1 cellular context compared by ENCODE assay signal in genomic region chr22:39939830-39940229, GRCh38.
TF ChIP-seq lines count a peak whose summit lies in the region.

No MANE protein-coding gene starts in this region.

TF ChIP-seq in H1, 55 proteins besides CTCF, POLR2A, EP300 and RAD21:
- TF ChIP-seq RNF2 (IDR thresholded peaks at IDR 0.05; ENCODE audit: borderline replicate concordance, low read depth, low read length, missing control alignments, poor library complexity, severe bottlenecking), result no peak
- TF ChIP-seq GABPA (IDR thresholded peaks at IDR 0.05; ENCODE audit: borderline replicate concordance, insufficient read depth, low read length), result no peak
- TF ChIP-seq HDAC2 (IDR thresholded peaks at IDR 0.05; ENCODE audit: borderline replicate concordance in 1 of 2, low read depth in 2 of 2, low read length in 2 of 2), result no peak
- TF ChIP-seq SIRT6 (IDR thresholded peaks at IDR 0.05; ENCODE audit: low read length), result no peak
- TF ChIP-seq ATF3 (IDR thresholded peaks at IDR 0.05; ENCODE audit: insufficient read depth, low read depth, low read length), result no peak
- no peak for TF ChIP-seq ASH2L (IDR thresholded peaks at IDR 0.05; ENCODE audit: low read length)
- no peak for TF ChIP-seq JUND (IDR thresholded peaks at IDR 0.05; ENCODE audit: low read length)
- TF ChIP-seq CBX5 (IDR thresholded peaks at IDR 0.05; ENCODE audit: low read depth, low read length), result no peak
- TF ChIP-seq SIX5 (IDR thresholded peaks at IDR 0.05; ENCODE audit: low read depth, low read length), result no peak
- no peak for TF ChIP-seq NRF1 (IDR thresholded peaks at IDR 0.05; ENCODE audit: low read depth, low read length)
- no peak for TF ChIP-seq EGR1 (IDR thresholded peaks at IDR 0.05; ENCODE audit: borderline replicate concordance, low read depth, low read length)
- TF ChIP-seq KDM5A (IDR thresholded peaks at IDR 0.05; ENCODE audit: low read length), result no peak
- no peak for TF ChIP-seq FOSL1 (IDR thresholded peaks at IDR 0.05; ENCODE audit: insufficient read depth, low read depth, low read length)
- TF ChIP-seq POLR2AphosphoS5 (IDR thresholded peaks at IDR 0.05; ENCODE audit: low read depth, low read length), result no peak
- TF ChIP-seq NANOG (IDR thresholded peaks at IDR 0.05; ENCODE audit: insufficient read depth, low read depth, low read length, poor library complexity, severe bottlenecking), result no peak
- TF ChIP-seq PHF8 (conservative IDR thresholded peaks at IDR 0.05; ENCODE audit: low read depth, low read length), result no peak
- TF ChIP-seq TBP (IDR thresholded peaks at IDR 0.05; ENCODE audit: low read depth, low read length), result no peak
